Comparison of ENCODE assay signal across 12 cellular contexts in genomic region chr6:154738561-154738961, GRCh38. TPM values are rescaled to one million over a fixed set of nuclear protein-coding genes. Genes with fewer than 3 reads are reported as not detected.
DNase-seq lines count a peak whose midpoint lies in the region; ATAC-seq, FAIRE-seq and TF ChIP-seq lines count a peak whose summit lies in the region.
"Had no signal": no experiment of that assay in that cellular context is flagged by ENCODE, and none has a peak within 500 bp of the region (broad histone marks: within the 10 kb centered on the region; RNA-seq: fewer than 3 reads in every experiment).

No MANE protein-coding gene starts in this region.

- H3K9me3 ChIP-seq in CD4-positive, alpha-beta T cell (ENCODE audit: control insufficient read depth, low read length), result no peaks in the 10 kb centered on the region
- no peaks in the 10 kb centered on the region for H3K9me3 ChIP-seq in mesodermal cell (ENCODE audit: control insufficient read depth, low read length)
- H3K9me3 ChIP-seq in BE2C, result no peaks in the 10 kb centered on the region

- no peaks in the 10 kb centered on the region for H3K27me3 Mint-ChIP-seq in CD4-positive, alpha-beta T cell
- H3K27me3 Mint-ChIP-seq in HFFc6 (ENCODE audit: insufficient read depth) (no peaks in the 10 kb centered on the region), brain (peaks cover 8% of the 10 kb centered on the region)
- H3K27me3 Mint-ChIP-seq: central memory CD8-positive, alpha-beta T cell had no signal

- no peak overlapping the region for H3K27ac ChIP-seq in CD4-positive, alpha-beta T cell (ENCODE audit: low read depth, low read length)
- H3K27ac ChIP-seq in mesodermal cell (ENCODE audit: low read depth, low read length, severe bottlenecking), result peak overlapping the region; percentile 61

- no peaks in the 10 kb centered on the region for H3K27me3 ChIP-seq in CD4-positive, alpha-beta T cell (ENCODE audit: control insufficient read depth, insufficient read depth, low read length)
- H3K27me3 ChIP-seq in BE2C, result no peaks in the 10 kb centered on the region

- no peak for TF ChIP-seq POLR2A in GM12891 (IDR thresholded peaks at IDR 0.05; ENCODE audit: low read depth, low read length)

- peaks cover 48% of the 10 kb centered on the region for H3K36me3 Mint-ChIP-seq in CD4-positive, alpha-beta T cell (ENCODE audit: low read depth)
- H3K36me3 Mint-ChIP-seq in HFFc6 (ENCODE audit: low read depth) (peaks cover 12% of the 10 kb centered on the region), brain (peaks cover 55% of the 10 kb centered on the region)

- intact Hi-C loops in CD4-positive, alpha-beta T cell (cut with DNase I, micrococcal nuclease), result loop anchor here in 1 of 2 experiments (5.0 kb wide), 1 partner anchor 574 kb away; the partner anchor contains the start of gene TFB1M

- DNase-seq in CD4-positive, alpha-beta T cell, result no peak
- DNase-seq in HFFc6 (no peak), LoVo (ENCODE audit: low spot score) (no peak), BE2C (no peak), GM12891 (ENCODE audit: insufficient read length, low spot score) (no peak)
- DNase-seq: foreskin melanocyte, NCI-H2081 treated with DMSO at 0.1 percent for 48 hours, right cardiac atrium had no signal

- no peaks in the 10 kb centered on the region for H3K9me3 Mint-ChIP-seq in CD4-positive, alpha-beta T cell
- H3K9me3 Mint-ChIP-seq in HFFc6, result no peaks in the 10 kb centered on the region
- H3K9me3 Mint-ChIP-seq in brain, result peaks cover 0 to 4% (median 0%) of the 10 kb centered on the region in 5 experiments
- H3K9me3 Mint-ChIP-seq: central memory CD8-positive, alpha-beta T cell had no signal

- H3K4me1 Mint-ChIP-seq in CD4-positive, alpha-beta T cell (ENCODE audit: low read depth), result peaks cover 74% of the 10 kb centered on the region
- H3K4me1 Mint-ChIP-seq in HFFc6 (ENCODE audit: low read depth) (peaks cover 59% of the 10 kb centered on the region), brain (peaks cover 92% of the 10 kb centered on the region)

- no peak for TF ChIP-seq CTCF in CD4-positive, alpha-beta T cell (IDR thresholded peaks at IDR 0.05)
- 0 out of 2 replicates have a peak, but pooled peaks have one; percentile 7 for TF ChIP-seq CTCF in HFFc6 (IDR thresholded peaks at IDR 0.05)
- no peak for TF ChIP-seq CTCF in brain (conservative IDR thresholded peaks at IDR 0.05)
- no peak for TF ChIP-seq CTCF in BE2C (IDR thresholded peaks at IDR 0.05; ENCODE audit: low read depth, low read length)

- H3K4me3 ChIP-seq in mesodermal cell (ENCODE audit: extremely low read depth, insufficient read depth, low read length, poor library complexity, severe bottlenecking) (no peak overlapping the region), BE2C (ENCODE audit: low read depth, low read length) (no peak overlapping the region)

- no peak for ATAC-seq in CD4-positive, alpha-beta T cell (ENCODE audit: poor library complexity)
- ATAC-seq in HG02884 (IDR thresholded peaks at IDR 0.05; ENCODE audit: unreplicated experiment), result no peak
- ATAC-seq: right cardiac atrium had no signal

- peak overlapping the region; percentile 74 for H3K4me3 Mint-ChIP-seq in CD4-positive, alpha-beta T cell
- H3K4me3 Mint-ChIP-seq in HFFc6 (peak overlapping the region; percentile 12; the same call in 1 of the 2 replicates), brain (peak overlapping the region; percentile 41 to 72 (median 52))
- H3K4me3 Mint-ChIP-seq: central memory CD8-positive, alpha-beta T cell had no signal

- H3K36me3 ChIP-seq in mesodermal cell (ENCODE audit: control insufficient read depth, insufficient read depth, low read length), result peaks cover 19% of the 10 kb centered on the region
- H3K36me3 ChIP-seq in BE2C, result no peaks in the 10 kb centered on the region; the same call in none of the 2 replicates

- H3K4me1 ChIP-seq in mesodermal cell (ENCODE audit: control insufficient read depth, insufficient read depth, low read length, poor library complexity, severe bottlenecking) (peaks cover 20% of the 10 kb centered on the region), BE2C (no peaks in the 10 kb centered on the region)

- H3K27ac Mint-ChIP-seq in CD4-positive, alpha-beta T cell, result no peak overlapping the region
- H3K27ac Mint-ChIP-seq in HFFc6, result peak overlapping the region; percentile 34
- H3K27ac Mint-ChIP-seq in brain, result peak overlapping the region; percentile 7 to 79 (median 49)

- CTCF ChIA-PET in CD4-positive, alpha-beta T cell (lab: Charles Lee), result interaction anchor here (1.6 kb wide), 1 partner anchor 8 kb away, joined by 5 read pairs; no protein-coding TSS in a partner anchor

- POLR2A ChIA-PET in CD4-positive, alpha-beta T cell (lab: Charles Lee), result no interaction called here

- WGBS in mesodermal cell (ENCODE audit: insufficient coverage in 2 of 2), 2 experiments, result 49 to 60% methylated on average over 3 of the region's 3 CpGs

- no peak for FAIRE-seq in GM12891 (lab: Jason Lieb, UNC)

TF ChIP-seq in GM12891, 5 proteins besides CTCF, POLR2A, EP300 and RAD21:
- TF ChIP-seq PAX5 (IDR thresholded peaks at IDR 0.05; ENCODE audit: insufficient read depth, low read length, severe bottlenecking) (no peak), TAF1 (IDR thresholded peaks at IDR 0.05; ENCODE audit: low read depth, low read length) (no peak), POLR2AphosphoS5 (IDR thresholded peaks at IDR 0.05; ENCODE audit: low read depth, low read length) (no peak), POU2F2 (IDR thresholded peaks at IDR 0.05; ENCODE audit: low read depth, low read length) (no peak), SPI1 (IDR thresholded peaks at IDR 0.05; ENCODE audit: low read depth, low read length) (no peak)

RNA-seq across cellular contexts. Expression of gene SCAF8, which starts 5.3 kb away (rescaled TPM):
- total RNA-seq in CD4-positive, alpha-beta T cell, result 10 to 100 TPM; 82.6 to 83.8 TPM
- total RNA-seq in HFFc6 (2021; fragmentation: NEBNext Ultra II Directional; extraction: Animal tissue kit (Norgen Biotek cat#: 25700)), result 10 to 100 TPM; 35.2 to 43.3 (median 38.4) TPM
- 22.4 TPM for polyA plus RNA-seq in brain (ENCODE audit: insufficient read depth, low read depth, low replicate concordance)
- polyA plus RNA-seq in mesodermal cell (2013, experiment 1 of 2), result 24.2 TPM
- polyA plus RNA-seq in mesodermal cell (2013, experiment 2 of 2), result 26.1 TPM
- 26.6 TPM for polyA plus RNA-seq in BE2C (2012; ENCODE audit: insufficient read depth, insufficient read length, low read depth)
- polyA plus RNA-seq in GM12891 (2012; ENCODE audit: low read depth, missing spikeins), result 12.7 TPM

Comparison
In these comparisons a context has a peak if more than half of its experiments do, and no peak if none do; other contexts are left out.
1. H3K4me3 Mint-ChIP-seq: peak in every context shown above with its lines; median percentile 74 in CD4-positive, alpha-beta T cell; 52 in brain; 12 in HFFc6.